ENCODE assay signal across 2 cellular contexts in genomic region chr10:79111846-79112614, GRCh38.
TF ChIP-seq lines count a peak whose summit lies in the region.

No MANE protein-coding gene starts in this region.

TF ChIP-seq in SK-N-SH, 30 proteins besides CTCF, POLR2A, EP300 and RAD21:
- TF ChIP-seq FOXM1 (IDR thresholded peaks at IDR 0.05; ENCODE audit: low read depth) (no peak), POLR2AphosphoS5 (IDR thresholded peaks at IDR 0.05; ENCODE audit: low read depth, low read length) (0 out of 2 replicates have a peak, but pooled peaks have one; percentile 7)

TF ChIP-seq in SK-N-SH treated with all-trans-retinoic acid at 6 μM for 48 hours, 23 proteins besides CTCF, POLR2A, EP300 and RAD21:
- no peak for TF ChIP-seq ARNTL (CRISPR knock-in tag; IDR thresholded peaks at IDR 0.05; ENCODE audit: borderline replicate concordance, low read depth)
- TF ChIP-seq RARB (CRISPR knock-in tag; IDR thresholded peaks at IDR 0.05): no peak
- TF ChIP-seq ZNF70 (CRISPR knock-in tag; IDR thresholded peaks at IDR 0.05): no peak
- TF ChIP-seq CSDC2 (CRISPR knock-in tag; IDR thresholded peaks at IDR 0.05): no peak
TF ChIP-seq in SK-N-SH treated with all-trans-retinoic acid at 6 μM for 48 hours: peak in this region for 0.
